9 cellular contexts compared by ENCODE assay signal in genomic region chr11:118921929-118922744, GRCh38. TPM values are rescaled to one million over a fixed set of nuclear protein-coding genes. Genes with fewer than 3 reads are reported as not detected.
DNase-seq lines count a peak whose midpoint lies in the region; ATAC-seq, FAIRE-seq and TF ChIP-seq lines count a peak whose summit lies in the region.
"Had no signal": no experiment of that assay in that cellular context is flagged by ENCODE, and none has a peak within 500 bp of the region (broad histone marks: within the 10 kb centered on the region; RNA-seq: fewer than 3 reads in every experiment).

No MANE protein-coding gene starts in this region.

- peak overlapping the region; percentile 98 to 100 for H3K27ac ChIP-seq in A549
- no peak overlapping the region for H3K27ac ChIP-seq in K562 (ENCODE audit: extremely low read depth, low read depth, low read length)
- peak overlapping the region; percentile 100 for H3K27ac ChIP-seq in smooth muscle cell (ENCODE audit: low read depth)

- no peaks in the 10 kb centered on the region for H3K27me3 ChIP-seq in K562 (ENCODE audit: control insufficient read depth in 2 of 2, insufficient read depth in 2 of 2, low read length in 2 of 2)
- no peaks in the 10 kb centered on the region for H3K27me3 ChIP-seq in smooth muscle cell (ENCODE audit: low read depth)

- TF ChIP-seq RAD21 in A549 (conservative IDR thresholded peaks at IDR 0.05 in 1 of 2, IDR thresholded peaks at IDR 0.05 in 1 of 2) (no peak), K562 (CRISPR knock-in tag; conservative IDR thresholded peaks at IDR 0.05 in 1 of 2, IDR thresholded peaks at IDR 0.05 in 1 of 2) (no peak)

- no TSS peak for BruUV-seq in K562 (replicated peaks; lab: Mats Ljungman, UMichigan)

- H2AFZ ChIP-seq in K562 (ENCODE audit: low read depth, low read length) = no peak overlapping the region
- no peak overlapping the region for H2AFZ ChIP-seq in smooth muscle cell (ENCODE audit: low read depth)

- TF ChIP-seq EP300 in A549 (IDR thresholded peaks at IDR 0.05) = peak in 1 of 2 experiments; percentile 45; a peak in 1 of 5 replicates
- no peak for TF ChIP-seq EP300 in K562 (IDR thresholded peaks at IDR 0.05; ENCODE audit: low read length)

- H3K4me1 ChIP-seq in A549 = peaks cover 31% of the 10 kb centered on the region
- H3K4me1 ChIP-seq in K562 (replicated peaks in 1 of 2; ENCODE audit: control insufficient read depth in 2 of 2, insufficient read depth in 2 of 2, low read length in 2 of 2) = peaks cover 70 to 91% of the 10 kb centered on the region in 2 experiments
- peaks cover 63% of the 10 kb centered on the region for H3K4me1 ChIP-seq in smooth muscle cell (ENCODE audit: low read depth)

- H3K9me3 ChIP-seq in A549 (no peaks in the 10 kb centered on the region), K562 (replicated peaks; ENCODE audit: control insufficient read depth, insufficient read depth, low read depth, low read length) (no peaks in the 10 kb centered on the region), smooth muscle cell (replicated peaks; ENCODE audit: low read depth) (no peaks in the 10 kb centered on the region)

- peak overlapping the region; percentile 100 for H3K4me2 ChIP-seq in A549
- peak overlapping the region; percentile 1; the same call in 1 of the 2 replicates for H3K4me2 ChIP-seq in K562 (ENCODE audit: insufficient read depth, low read length)
- H3K4me2 ChIP-seq in smooth muscle cell = peak overlapping the region; percentile 91

- in situ Hi-C loops in K562 (cut with MboI) (no loop called here), KBM-7 (cut with MboI; ENCODE audit: low pct_unique_long_range_greater_than_20kb, low sequenced_read_pairs) (no loop called here)

- H3K9me1 ChIP-seq in K562 (ENCODE audit: control insufficient read depth, insufficient read depth, low read length) = no peaks in the 10 kb centered on the region

- H3K36me3 ChIP-seq in K562 (ENCODE audit: control insufficient read depth, insufficient read depth, low read length) = no peaks in the 10 kb centered on the region
- no peaks in the 10 kb centered on the region for H3K36me3 ChIP-seq in smooth muscle cell (ENCODE audit: low read depth)

- TF ChIP-seq POLR2A in A549 (IDR thresholded peaks at IDR 0.05; ENCODE audit: low read length) (peak; percentile 39), K562 (conservative IDR thresholded peaks at IDR 0.05) (no peak)

- DNase-seq in A549 (ENCODE audit: low read depth in 1 of 2, low spot score in 1 of 2) = peak in 1 of 2 experiments; percentile 91
- peak; percentile 84 for DNase-seq in HT-29 (ENCODE audit: low spot score)
- DNase-seq in K562 (ENCODE audit: extremely low read depth in 1 of 4, low spot score in 3 of 4) = peak in 1 of 4 experiments; percentile 35
- DNase-seq in iPS-NIHi7 (ENCODE audit: extremely low spot score) = peak; percentile 71
- peak; percentile 58 for DNase-seq in smooth muscle cell (lab: John Stamatoyannopoulos, UW; ENCODE audit: unreplicated experiment)
- no peak for DNase-seq in GM19238 (ENCODE audit: insufficient read length, low spot score)
- no peak for DNase-seq in KBM-7
- DNase-seq in activated CD4-positive, CD25-positive, alpha-beta regulatory T cell (lab: John Stamatoyannopoulos, UW) = no peak

- intact Hi-C loops in K562 (cut with micrococcal nuclease) = no loop called here

- FAIRE-seq in A549 (lab: Jason Lieb, UNC) (no peak), K562 (lab: Jason Lieb, UNC) (no peak)
- FAIRE-seq: frontal cortex had no signal

- TF ChIP-seq CTCF in A549 (IDR thresholded peaks at IDR 0.05) (no peak), K562 (IDR thresholded peaks at IDR 0.05 in 2 of 3, conservative IDR thresholded peaks at IDR 0.05 in 1 of 3; ENCODE audit: insufficient read depth in 2 of 3, low read depth in 1 of 3, low read length in 3 of 3) (no peak), smooth muscle cell (IDR thresholded peaks at IDR 0.05; ENCODE audit: borderline replicate concordance, insufficient read depth, poor library complexity, severe bottlenecking) (no peak)

- peaks cover 39% of the 10 kb centered on the region for H3F3A ChIP-seq in smooth muscle cell (ENCODE audit: low read depth)

- peaks cover 51% of the 10 kb centered on the region for H3K79me2 ChIP-seq in K562 (ENCODE audit: control insufficient read depth, insufficient read depth, low read length)
- peaks cover 43% of the 10 kb centered on the region for H3K79me2 ChIP-seq in smooth muscle cell (ENCODE audit: low read depth)

- peak; percentile 4 to 33; a peak in 5 of 6 replicates for ATAC-seq in A549
- no peak for ATAC-seq in K562

- WGBS in A549 (ENCODE audit: missing lambda C conversion rate) = 20% methylated on average over 1 of the region's 20 CpGs
- WGBS in K562 (ENCODE audit: insufficient coverage, low coverage, missing lambda C conversion rate) = 90% methylated on average over 9 of the region's 20 CpGs
- WGBS in smooth muscle cell (ENCODE audit: low lambda C conversion rate) = 30% methylated on average over 20 of the region's 20 CpGs

- H3K9ac ChIP-seq in K562 (ENCODE audit: insufficient read depth in 1 of 2, low read depth in 2 of 2, low read length in 2 of 2) (peak overlapping the region in 1 of 2 experiments; percentile 77; a peak in 2 of 4 replicates), smooth muscle cell (ENCODE audit: low read depth) (peak overlapping the region; percentile 84)

- H4K20me1 ChIP-seq in K562 (replicated peaks; ENCODE audit: control insufficient read depth, insufficient read depth, low read length) = no peaks in the 10 kb centered on the region
- peaks cover 53% of the 10 kb centered on the region for H4K20me1 ChIP-seq in smooth muscle cell (ENCODE audit: low read depth)

- POLR2A ChIA-PET in A549 (lab: Yijun Ruan, JAX) (no interaction called here), K562 (lab: Yijun Ruan, JAX) (interaction anchor here (0.6 to 3.1 kb wide), 5 partner anchors 9 to 133 kb away, joined by 3 to 16 read pairs (median 3); no protein-coding TSS in a partner anchor)

- CTCF ChIA-PET in A549 (lab: Yijun Ruan, JAX) (interaction anchor here (0.8 to 4.1 kb wide), 6 partner anchors 11 to 233 kb away, joined by 3 to 16 read pairs (median 4); partner anchors contain the start of genes DDX6 and UPK2), K562 (lab: Yijun Ruan, JAX; ENCODE audit: low intra/inter-chr PET ratio) (no interaction called here)

- peak overlapping the region; percentile 62 for H3K4me3 ChIP-seq in A549
- no peak overlapping the region for H3K4me3 ChIP-seq in K562
- peak overlapping the region; percentile 82 for H3K4me3 ChIP-seq in smooth muscle cell

RNA-seq across cellular contexts. Expression of gene BCL9L, which starts 3.6 kb away (rescaled TPM):
- polyA plus RNA-seq in A549 (2011; rRNA removed) (7.0 and 8.8 TPM in 2 replicates), A549 (2017; fragmentation: RNase III; extraction: RNeasy Plus Mini Kit Qiagen cat#74134 plus additional on column Dnase treatment) (51.8 to 53.2 TPM (median 52.0 TPM) in 3 replicates), K562 (2011; rRNA removed) (0.61 and 1.3 TPM in 2 replicates), K562 (2014; fragmentation: Illumina TruSeq; extraction: Trizol) (7.6 and 10.1 TPM in 2 replicates), K562 (2014; fragmentation: Nextera tagmentation; extraction: Ambion mirVana) (under 1 TPM; 0.01 to 0.03 TPM), K562 (2014; rRNA removed) (4.8 and 5.3 TPM in 2 replicates), smooth muscle cell (11.4 and 19.0 TPM in 2 replicates)
- polyA plus RNA-seq in A549 (2012; cell fraction: cytosol; rRNA removed) = 16.4 and 27.8 TPM in 2 replicates
- polyA plus RNA-seq in A549 (2012; cell fraction: nucleus; rRNA removed) = 41.9 and 56.6 TPM in 2 replicates
- polyA minus RNA-seq in A549 (2011; rRNA and poly(A)+ RNA removed) = 8.8 and 19.9 TPM in 2 replicates
- 77.9 and 94.4 TPM in 2 replicates for total RNA-seq in HT-29 (2014; rRNA removed; shearing (Covaris generic))
- total RNA-seq in K562 (2011; cell fraction: chromatin; rRNA removed; ENCODE audit: low replicate concordance) = 10.2 and 17.0 TPM in 2 replicates
- total RNA-seq in K562 (2011; cell fraction: nucleolus; rRNA removed) = 8.0 and 8.2 TPM in 2 replicates
- 8.4 and 9.2 TPM in 2 replicates for total RNA-seq in K562 (2011; cell fraction: nucleoplasm; rRNA removed)
- total RNA-seq in K562 (2014; rRNA removed) (2.6 and 3.3 TPM in 2 replicates), K562 (2014; rRNA removed; fragmentation: Illumina TruSeq; extraction: Trizol) (0.38 and 0.76 TPM in 2 replicates), K562 (2015; rRNA removed; fragmentation: Illumina TruSeq; extraction: Trizol) (2.2 and 2.5 TPM in 2 replicates), K562 (2021) (14.6 and 17.9 TPM in 2 replicates), smooth muscle cell (10.5 and 10.8 TPM in 2 replicates)
- polyA plus RNA-seq in K562 (2011; cell fraction: cytosol; rRNA removed) = 0.52 and 2.5 TPM in 2 replicates
- polyA plus RNA-seq in K562 (2011; cell fraction: nucleus; rRNA removed) = 6.3 and 14.0 TPM in 2 replicates
- 9.7 and 9.9 TPM in 2 replicates for polyA plus RNA-seq in K562 (2012)
- 0.33 and 0.60 TPM in 2 replicates for polyA minus RNA-seq in K562 (2011; rRNA and poly(A)+ RNA removed)
- 4.6 and 5.6 TPM in 2 replicates for polyA minus RNA-seq in K562 (2011; cell fraction: cytosol; rRNA and poly(A)+ RNA removed)
- polyA minus RNA-seq in K562 (2011; cell fraction: nucleus; rRNA and poly(A)+ RNA removed) = 3.8 and 4.8 TPM in 2 replicates

RNA-seq across cellular contexts. Expression of gene UPK2, which starts 34.0 kb away (rescaled TPM):
- polyA plus RNA-seq in A549 (2011; rRNA removed) (0.20 and 0.37 TPM in 2 replicates), A549 (2017; fragmentation: RNase III; extraction: RNeasy Plus Mini Kit Qiagen cat#74134 plus additional on column Dnase treatment) (0.41 to 0.92 TPM (median 0.50 TPM) in 3 replicates), K562 (2011; rRNA removed) (not detected in 2 replicates), K562 (2014; fragmentation: Illumina TruSeq; extraction: Trizol) (not detected in 2 replicates), K562 (2014; fragmentation: Nextera tagmentation; extraction: Ambion mirVana) (not detected), K562 (2014; rRNA removed) (not detected in 2 replicates), smooth muscle cell (1.4 and 2.5 TPM in 2 replicates)
- polyA plus RNA-seq in A549 (2012; cell fraction: cytosol; rRNA removed) = 0.48 and 0.49 TPM in 2 replicates
- polyA plus RNA-seq in A549 (2012; cell fraction: nucleus; rRNA removed) = 0.56 and 0.62 TPM in 2 replicates
- polyA minus RNA-seq in A549 (2011; rRNA and poly(A)+ RNA removed) = 0.37 and 0.39 TPM in 2 replicates
- total RNA-seq in HT-29 (2014; rRNA removed; shearing (Covaris generic)) = 0.31 TPM in 1 of 2 replicates, not detected in the other
- total RNA-seq in K562 (2011; cell fraction: chromatin; rRNA removed; ENCODE audit: low replicate concordance) = not detected in 2 replicates
- total RNA-seq in K562 (2011; cell fraction: nucleolus; rRNA removed) = not detected in 2 replicates
- not detected in 2 replicates for total RNA-seq in K562 (2011; cell fraction: nucleoplasm; rRNA removed)
- total RNA-seq in K562 (2014; rRNA removed) (not detected in 2 replicates), K562 (2014; rRNA removed; fragmentation: Illumina TruSeq; extraction: Trizol) (not detected in 2 replicates), K562 (2015; rRNA removed; fragmentation: Illumina TruSeq; extraction: Trizol) (not detected in 2 replicates), K562 (2021) (not detected in 2 replicates), smooth muscle cell (not detected in 2 replicates)
- polyA plus RNA-seq in K562 (2011; cell fraction: cytosol; rRNA removed) = not detected in 2 replicates
- polyA plus RNA-seq in K562 (2011; cell fraction: nucleus; rRNA removed) = not detected in 2 replicates
- not detected in 2 replicates for polyA plus RNA-seq in K562 (2012)
- not detected in 2 replicates for polyA minus RNA-seq in K562 (2011; rRNA and poly(A)+ RNA removed)
- not detected in 2 replicates for polyA minus RNA-seq in K562 (2011; cell fraction: cytosol; rRNA and poly(A)+ RNA removed)
- polyA minus RNA-seq in K562 (2011; cell fraction: nucleus; rRNA and poly(A)+ RNA removed) = not detected in 2 replicates
- total RNA-seq: frontal cortex had no signal

RNA-seq across cellular contexts. Expression of gene CXCR5, which starts 38.4 kb away (rescaled TPM):
- polyA plus RNA-seq in A549 (2011; rRNA removed) (not detected in 2 replicates), A549 (2017; fragmentation: RNase III; extraction: RNeasy Plus Mini Kit Qiagen cat#74134 plus additional on column Dnase treatment) (0.04 to 0.05 TPM (median 0.04 TPM) in 3 replicates), K562 (2011; rRNA removed) (not detected in 2 replicates), K562 (2014; fragmentation: Illumina TruSeq; extraction: Trizol) (not detected in 2 replicates), K562 (2014; fragmentation: Nextera tagmentation; extraction: Ambion mirVana) (under 1 TPM; 0.03 to 0.06 TPM), K562 (2014; rRNA removed) (not detected in 2 replicates), smooth muscle cell (1.6 TPM in 1 of 2 replicates, not detected in the other)
- not detected in 2 replicates for polyA plus RNA-seq in A549 (2012; cell fraction: cytosol; rRNA removed)
- 0.02 and 0.04 TPM in 2 replicates for polyA plus RNA-seq in A549 (2012; cell fraction: nucleus; rRNA removed)
- not detected in 2 replicates for polyA minus RNA-seq in A549 (2011; rRNA and poly(A)+ RNA removed)
- total RNA-seq in HT-29 (2014; rRNA removed; shearing (Covaris generic)) = not detected in 2 replicates
- not detected in 2 replicates for total RNA-seq in K562 (2011; cell fraction: chromatin; rRNA removed; ENCODE audit: low replicate concordance)
- not detected in 2 replicates for total RNA-seq in K562 (2011; cell fraction: nucleolus; rRNA removed)
- total RNA-seq in K562 (2011; cell fraction: nucleoplasm; rRNA removed) = not detected in 2 replicates
- total RNA-seq in K562 (2014; rRNA removed) (not detected in 2 replicates), K562 (2014; rRNA removed; fragmentation: Illumina TruSeq; extraction: Trizol) (not detected in 2 replicates), K562 (2015; rRNA removed; fragmentation: Illumina TruSeq; extraction: Trizol) (not detected in 2 replicates), K562 (2021) (0.04 TPM in 1 of 2 replicates, not detected in the other), smooth muscle cell (not detected in 2 replicates)
- polyA plus RNA-seq in K562 (2011; cell fraction: cytosol; rRNA removed) = 0.03 TPM in 1 of 2 replicates, not detected in the other
- polyA plus RNA-seq in K562 (2011; cell fraction: nucleus; rRNA removed) = not detected in 2 replicates
- polyA plus RNA-seq in K562 (2012) = not detected in 2 replicates
- not detected in 2 replicates for polyA minus RNA-seq in K562 (2011; rRNA and poly(A)+ RNA removed)
- not detected in 2 replicates for polyA minus RNA-seq in K562 (2011; cell fraction: cytosol; rRNA and poly(A)+ RNA removed)
- polyA minus RNA-seq in K562 (2011; cell fraction: nucleus; rRNA and poly(A)+ RNA removed) = not detected in 2 replicates
- total RNA-seq: frontal cortex had no signal

RNA-seq across cellular contexts. Expression of gene FOXR1, which starts 49.4 kb away (rescaled TPM):
- not detected in 2 replicates for polyA plus RNA-seq in A549 (2011; rRNA removed)
- polyA plus RNA-seq in A549 (2012; cell fraction: cytosol; rRNA removed) = not detected in 2 replicates
- not detected in 2 replicates for polyA plus RNA-seq in A549 (2012; cell fraction: nucleus; rRNA removed)
- polyA plus RNA-seq in A549 (2017; fragmentation: RNase III; extraction: RNeasy Plus Mini Kit Qiagen cat#74134 plus additional on column Dnase treatment) = not detected in 3 replicates
- polyA minus RNA-seq in A549 (2011; rRNA and poly(A)+ RNA removed) = not detected in 2 replicates
- not detected in 2 replicates for total RNA-seq in HT-29 (2014; rRNA removed; shearing (Covaris generic))
- not detected in 2 replicates for total RNA-seq in K562 (2011; cell fraction: chromatin; rRNA removed; ENCODE audit: low replicate concordance)
- not detected in 2 replicates for total RNA-seq in K562 (2011; cell fraction: nucleolus; rRNA removed)
- not detected in 2 replicates for total RNA-seq in K562 (2011; cell fraction: nucleoplasm; rRNA removed)
- not detected in 2 replicates for total RNA-seq in K562 (2014; rRNA removed)
- not detected in 2 replicates for total RNA-seq in K562 (2014; rRNA removed; fragmentation: Illumina TruSeq; extraction: Trizol)
- total RNA-seq in K562 (2015; rRNA removed; fragmentation: Illumina TruSeq; extraction: Trizol) = not detected in 2 replicates
- not detected in 2 replicates for total RNA-seq in K562 (2021)
- not detected in 2 replicates for polyA plus RNA-seq in K562 (2011; rRNA removed)
- not detected in 2 replicates for polyA plus RNA-seq in K562 (2011; cell fraction: cytosol; rRNA removed)
- not detected in 2 replicates for polyA plus RNA-seq in K562 (2011; cell fraction: nucleus; rRNA removed)
- polyA plus RNA-seq in K562 (2012) = not detected in 2 replicates
- polyA plus RNA-seq in K562 (2014; fragmentation: Illumina TruSeq; extraction: Trizol) = not detected in 2 replicates
- not detected for polyA plus RNA-seq in K562 (2014; fragmentation: Nextera tagmentation; extraction: Ambion mirVana)
- polyA plus RNA-seq in K562 (2014; rRNA removed) = not detected in 2 replicates
- polyA minus RNA-seq in K562 (2011; rRNA and poly(A)+ RNA removed) = not detected in 2 replicates
- polyA minus RNA-seq in K562 (2011; cell fraction: cytosol; rRNA and poly(A)+ RNA removed) = not detected in 2 replicates
- not detected in 2 replicates for polyA minus RNA-seq in K562 (2011; cell fraction: nucleus; rRNA and poly(A)+ RNA removed)
- total RNA-seq in smooth muscle cell = not detected in 2 replicates
- not detected in 2 replicates for polyA plus RNA-seq in smooth muscle cell
- total RNA-seq: frontal cortex had no signal

Comparison
In these comparisons a context has a peak if more than half of its experiments do, and no peak if none do; other contexts are left out.
1. DNase-seq: peak in HT-29 (single experiment), iPS-NIHi7 (single experiment) and smooth muscle cell (single experiment); none in GM19238 (single experiment), KBM-7 (single experiment) and activated CD4-positive, CD25-positive, alpha-beta regulatory T cell (0 of 4).
2. H3K4me2 ChIP-seq: peak in every context shown above with its lines; median percentile 100 in A549; 91 in smooth muscle cell; 1 in K562.
3. Of the 35 proteins assayed by ChIP-seq in both K562 and A549: peak only in K562: none; only in A549: CHD2, JUN, MAX, POLR2A and SMC3; in both: none; in neither: 29; mixed calls (peak in some experiments, not most) for 1.